8 cellular contexts compared by ENCODE assay signal in genomic region chr20:5120189-5120484, GRCh38. TPM values are rescaled to one million over a fixed set of nuclear protein-coding genes. Genes with fewer than 3 reads are reported as not detected.
A peak's percentile ranks its signal among the peaks of the same experiment; 100 is the strongest.
DNase-seq lines count a peak whose midpoint lies in the region; ATAC-seq and TF ChIP-seq lines count a peak whose summit lies in the region.

No MANE protein-coding gene starts in this region.

- H3K27me3 ChIP-seq in WERI-Rb-1 (ENCODE audit: insufficient read depth, low read depth, severe bottlenecking) (no peaks in the 10 kb centered on the region), gastroesophageal sphincter (no peaks in the 10 kb centered on the region), skeletal muscle tissue (ENCODE audit: control insufficient read depth in 3 of 3, insufficient read depth in 3 of 3, low read length in 3 of 3) (no peaks in the 10 kb centered on the region)

- ATAC-seq in gastroesophageal sphincter: no peak
- ATAC-seq in GM18870 (IDR thresholded peaks at IDR 0.05; ENCODE audit: unreplicated experiment): no peak
- no peak for ATAC-seq in HG02571 (IDR thresholded peaks at IDR 0.05; ENCODE audit: unreplicated experiment)
- no peak for ATAC-seq in HG03196 (IDR thresholded peaks at IDR 0.05; ENCODE audit: unreplicated experiment)

- TF ChIP-seq CTCF in WERI-Rb-1 (IDR thresholded peaks at IDR 0.05; ENCODE audit: low read depth, low read length) (no peak), gastroesophageal sphincter (IDR thresholded peaks at IDR 0.05) (no peak)

- peaks cover 46% of the 10 kb centered on the region for H3K36me3 ChIP-seq in WERI-Rb-1
- peaks cover 0 to 14% of the 10 kb centered on the region in 2 donors for H3K36me3 ChIP-seq in gastroesophageal sphincter
- peaks cover 10 to 18% (median 16%) of the 10 kb centered on the region in 3 donors for H3K36me3 ChIP-seq in skeletal muscle tissue (ENCODE audit: control insufficient read depth in 3 of 3, insufficient read depth in 3 of 3, low read length in 3 of 3)

- H3K4me1 ChIP-seq in gastroesophageal sphincter (peaks cover 0 to 23% (median 10%) of the 10 kb centered on the region in 3 donors), skeletal muscle tissue (ENCODE audit: control insufficient read depth in 3 of 3, insufficient read depth in 3 of 3, low read length in 3 of 3) (peaks cover 12 to 19% (median 17%) of the 10 kb centered on the region in 3 donors)

- 3 to 6% methylated on average over 10 of the region's 10 CpGs for WGBS in gastroesophageal sphincter (ENCODE audit: low coverage in 1 of 2), 2 donors

- H3K9ac ChIP-seq in skeletal muscle tissue (ENCODE audit: low read depth in 1 of 3, low read length in 3 of 3): peak overlapping the region; percentile 73 to 91 (median 82)

- H3K4me3 ChIP-seq in WERI-Rb-1 (ENCODE audit: low read depth, low read length) (peak overlapping the region; percentile 93), gastroesophageal sphincter (peak overlapping the region; percentile 41 to 78), skeletal muscle tissue (ENCODE audit: low read length in 3 of 3) (peak overlapping the region; percentile 85 to 98 (median 98))

- no peak for TF ChIP-seq EP300 in gastroesophageal sphincter (IDR thresholded peaks at IDR 0.05)

- TF ChIP-seq POLR2A in GM19193 (IDR thresholded peaks at IDR 0.05; ENCODE audit: extremely low read depth, insufficient read depth, insufficient read length): peak; percentile 64
- no peak for TF ChIP-seq POLR2A in gastroesophageal sphincter (IDR thresholded peaks at IDR 0.05)

- H3K27ac ChIP-seq in WERI-Rb-1 (peak overlapping the region; percentile 61), gastroesophageal sphincter (peak overlapping the region; percentile 60 to 96 (median 93)), skeletal muscle tissue (ENCODE audit: low read depth, low read length) (peak overlapping the region; percentile 79)

- H3K9me3 ChIP-seq in WERI-Rb-1 (ENCODE audit: severe bottlenecking): no peaks in the 10 kb centered on the region
- H3K9me3 ChIP-seq in gastroesophageal sphincter: no peaks in the 10 kb centered on the region
- H3K9me3 ChIP-seq in skeletal muscle tissue (ENCODE audit: control insufficient read depth in 3 of 3, low read length in 3 of 3): no peaks in the 10 kb centered on the region

- DNase-seq in WERI-Rb-1 (no peak), NCI-H2196 treated with DMSO at 0.1 percent for 48 hours (lab: John Stamatoyannopoulos, UW; ENCODE audit: unreplicated experiment) (no peak)

RNA-seq across cellular contexts. Expression of gene PCNA, which starts 0.4 kb away (rescaled TPM):
- 10 to 100 TPM; 21.9 to 52.8 (median 39.2) TPM for total RNA-seq in gastroesophageal sphincter
- total RNA-seq in skeletal muscle tissue: 35.5 TPM

RNA-seq across cellular contexts. Expression of gene CDS2, which starts 6.7 kb away (rescaled TPM):
- total RNA-seq in gastroesophageal sphincter (100 to 1,000 TPM in 1 of 4 donors, 10 to 100 TPM in 3; 59.8 to 102 (median 73.9) TPM), skeletal muscle tissue (27.1 TPM)

RNA-seq across cellular contexts. Expression of gene TMEM230, which starts 7.3 kb away (rescaled TPM):
- total RNA-seq in gastroesophageal sphincter (100 to 1,000 TPM in 2 of 4 donors, 10 to 100 TPM in 2; 72.6 to 108 (median 97.8) TPM), skeletal muscle tissue (68.9 TPM)
